8 cellular contexts compared by ENCODE assay signal in the genomic region with DNA sequence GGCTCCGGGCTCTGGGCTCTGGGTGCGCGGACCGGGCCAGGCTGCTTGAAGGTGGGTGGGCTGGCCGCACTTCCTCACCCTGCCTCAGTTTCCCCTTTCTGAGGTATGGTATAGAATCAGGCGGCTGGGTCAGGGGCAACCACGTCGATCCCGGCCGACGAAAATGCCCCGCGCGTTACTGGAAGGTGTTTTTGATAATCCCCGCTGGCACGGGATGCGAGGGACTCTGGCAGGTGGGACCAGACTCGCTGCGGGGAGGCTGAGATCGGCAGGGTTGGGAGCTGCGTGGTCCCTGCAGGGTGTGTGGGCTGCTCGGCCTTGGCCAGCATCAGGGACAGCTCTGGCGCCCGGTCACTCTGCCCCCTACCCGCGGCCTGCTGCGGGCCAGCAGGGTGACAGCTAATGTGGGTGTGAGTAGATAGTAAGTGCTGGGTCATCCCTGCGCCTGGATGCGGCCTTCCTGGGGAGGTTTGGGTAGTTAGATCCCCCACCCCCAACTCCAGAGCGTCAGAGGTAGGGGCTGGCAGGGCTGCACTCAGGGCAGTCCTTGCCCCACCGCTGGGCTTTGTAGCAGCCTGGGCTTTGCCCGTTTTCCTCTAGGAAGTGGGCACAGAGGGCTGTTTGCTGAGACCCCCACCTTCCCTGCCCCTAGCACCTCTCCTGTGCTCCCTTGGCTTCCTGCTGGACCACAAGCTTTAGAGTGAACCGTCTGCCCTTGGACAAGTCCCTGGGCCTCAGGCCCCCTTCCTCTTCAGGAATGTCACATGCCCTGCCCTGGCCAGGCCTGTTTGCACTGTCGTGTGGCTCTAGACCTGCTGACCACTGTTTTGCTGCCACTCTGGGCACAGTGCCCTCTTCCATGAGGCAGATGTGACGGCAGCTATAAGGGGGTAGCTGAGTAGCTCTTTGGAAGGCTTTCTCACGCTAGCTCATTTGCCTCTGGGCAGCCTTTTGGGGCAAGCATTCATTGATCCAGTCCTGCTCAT. TPM values are rescaled to one million over a fixed set of nuclear protein-coding genes. Genes with fewer than 3 reads are reported as not detected.
DNase-seq lines count a peak whose midpoint lies in the region; ATAC-seq and TF ChIP-seq lines count a peak whose summit lies in the region.

No MANE protein-coding gene starts in this region.

- H3K4me1 ChIP-seq in ectodermal cell (ENCODE audit: control insufficient read depth, insufficient read depth, low read length) (peaks cover 4% of the 10 kb centered on the region), lung (ENCODE audit: control insufficient read depth in 2 of 2, insufficient read depth in 2 of 2, low read length in 2 of 2) (peaks cover 7 to 20% of the 10 kb centered on the region in 2 donors)

- no peak for TF ChIP-seq CTCF in lung (IDR thresholded peaks at IDR 0.05; ENCODE audit: control extremely low read depth, extremely low read depth)

- peaks cover 50% of the 10 kb centered on the region for H3K27me3 ChIP-seq in ectodermal cell (ENCODE audit: control insufficient read depth, insufficient read depth, low read length, poor library complexity, severe bottlenecking)
- H3K27me3 ChIP-seq in lung (ENCODE audit: control insufficient read depth, insufficient read depth): no peaks in the 10 kb centered on the region

- H3K27ac ChIP-seq in ectodermal cell (ENCODE audit: insufficient read depth, low read depth, low read length, poor library complexity, severe bottlenecking) (no peak overlapping the region), lung (ENCODE audit: low read depth in 1 of 2, low read length in 1 of 2) (peak overlapping the region; percentile 91 to 92), substantia nigra (ENCODE audit: low read depth, low read length, poor library complexity, severe bottlenecking) (peak overlapping the region; percentile 91)

- ATAC-seq in lung (ENCODE audit: insufficient read depth, low FRiP score): no peak

- H3K4me3 ChIP-seq in ectodermal cell (ENCODE audit: insufficient read depth, low read depth, low read length): peak overlapping the region; percentile 65
- H3K4me3 ChIP-seq in lung: peak overlapping the region; percentile 77

- WGBS in ectodermal cell, 2 experiments: 12 to 13% methylated on average over 36 of the region's 36 CpGs
- 3% methylated on average over 32 to 36 of the region's 36 CpGs for WGBS in lung, 2 donors

- H3K9me3 ChIP-seq in ectodermal cell (ENCODE audit: control insufficient read depth, low read length) (no peaks in the 10 kb centered on the region), lung (ENCODE audit: control insufficient read depth in 2 of 2, insufficient read depth in 1 of 2, low read length in 1 of 2) (no peaks in the 10 kb centered on the region)

- peak; percentile 15 for DNase-seq in stimulated activated CD4-positive, alpha-beta T cell treated with anti-CD3 and anti-CD28 coated beads, Interleukin-4, amount 100 ng/mL, for 1 hour
- no peak for DNase-seq in stimulated activated CD4-positive, alpha-beta T cell treated with anti-CD3 and anti-CD28 coated beads, Interleukin-2, amount 100 ng/mL, for 48 hours
- DNase-seq in SHP77 treated with DMSO at 0.1 percent for 48 hours (lab: John Stamatoyannopoulos, UW): peak; percentile 9
- DNase-seq in lung (ENCODE audit: low spot score): peak; percentile 64
- peak in 47 of 49 donors; percentile 23 to 90 (median 76) for DNase-seq in substantia nigra (lab: John Stamatoyannopoulos, UW)
- DNase-seq in cerebellar cortex (ENCODE audit: low spot score): no peak
- no peak for DNase-seq in NCI-H2196 treated with DMSO at 0.1 percent for 48 hours (lab: John Stamatoyannopoulos, UW; ENCODE audit: unreplicated experiment)

- H3K36me3 ChIP-seq in ectodermal cell (ENCODE audit: control insufficient read depth, insufficient read depth, low read length) (no peaks in the 10 kb centered on the region), lung (ENCODE audit: control insufficient read depth in 2 of 2, insufficient read depth in 2 of 2, low read length in 2 of 2) (no peaks in the 10 kb centered on the region)

RNA-seq across cellular contexts. Expression of a gene that starts 0.6 kb away (rescaled TPM):
- polyA plus RNA-seq in ectodermal cell (2013, experiment 1 of 4): 8.1 TPM
- polyA plus RNA-seq in ectodermal cell (2013, experiment 2 of 4): 8.6 TPM
- polyA plus RNA-seq in ectodermal cell (2013, experiment 3 of 4): 8.0 TPM
- polyA plus RNA-seq in ectodermal cell (2013, experiment 4 of 4): 7.1 TPM
- 10 to 100 TPM; 20.7 to 48.8 TPM for total RNA-seq in lung
- 10 to 100 TPM; 28.2 to 40.0 TPM for polyA plus RNA-seq in lung

RNA-seq across cellular contexts. Expression of a gene that starts 4.9 kb away (rescaled TPM):
- polyA plus RNA-seq in ectodermal cell (2013, experiment 1 of 4): 60.2 TPM
- 67.2 TPM for polyA plus RNA-seq in ectodermal cell (2013, experiment 2 of 4)
- 58.3 TPM for polyA plus RNA-seq in ectodermal cell (2013, experiment 3 of 4)
- 64.5 TPM for polyA plus RNA-seq in ectodermal cell (2013, experiment 4 of 4)
- 10 to 100 TPM; 20.5 to 23.4 TPM for total RNA-seq in lung
- 10 to 100 TPM in 1 of 2 donors, 1 to 10 TPM in 1; 10.0 to 12.7 TPM for polyA plus RNA-seq in lung

RNA-seq across cellular contexts. Expression of a gene that starts 58.6 kb away (rescaled TPM):
- polyA plus RNA-seq in ectodermal cell (2013, experiment 1 of 4): 45.9 TPM
- polyA plus RNA-seq in ectodermal cell (2013, experiment 2 of 4): 59.5 TPM
- 36.5 TPM for polyA plus RNA-seq in ectodermal cell (2013, experiment 3 of 4)
- 38.8 TPM for polyA plus RNA-seq in ectodermal cell (2013, experiment 4 of 4)
- total RNA-seq in lung: 10 to 100 TPM; 34.7 to 38.4 TPM
- 10 to 100 TPM; 13.2 to 17.6 TPM for polyA plus RNA-seq in lung

Comparison
In these comparisons a context has a peak if more than half of its experiments do, and no peak if none do; other contexts are left out.
1. DNase-seq: peak in stimulated activated CD4-positive, alpha-beta T cell treated with anti-CD3 and anti-CD28 coated beads, Interleukin-4, amount 100 ng/mL, for 1 hour (single experiment), SHP77 treated with DMSO at 0.1 percent for 48 hours (single experiment), lung (single experiment) and substantia nigra (47 of 49); none in stimulated activated CD4-positive, alpha-beta T cell treated with anti-CD3 and anti-CD28 coated beads, Interleukin-2, amount 100 ng/mL, for 48 hours (0 of 2), cerebellar cortex (single experiment) and NCI-H2196 treated with DMSO at 0.1 percent for 48 hours (single experiment).